Comparison of ENCODE assay signal across 8 cellular contexts in genomic region chr1:42165511-42166210, GRCh38.
DNase-seq lines count a peak whose midpoint lies in the region; ATAC-seq and TF ChIP-seq lines count a peak whose summit lies in the region.

No MANE protein-coding gene starts in this region.

- H3K4me3 Mint-ChIP-seq in activated naive CD8-positive, alpha-beta T cell treated with anti-CD3 and anti-CD28 coated beads, Interleukin-2, amount 50 U/mL, for 24 hours: no peak overlapping the region

- no peaks in the 10 kb centered on the region for H3K27me3 ChIP-seq in mucosa of rectum (ENCODE audit: control insufficient read depth in 2 of 2, insufficient read depth in 2 of 2, low read length in 2 of 2)

- TF ChIP-seq CTCF in cardiac fibroblast (IDR thresholded peaks at IDR 0.05; ENCODE audit: low read depth, low read length): no peak

- no peak for ATAC-seq in activated naive CD8-positive, alpha-beta T cell treated with anti-CD3 and anti-CD28 coated beads, Interleukin-2, amount 50 U/mL, for 24 hours
- no peak for ATAC-seq in HG03175 (IDR thresholded peaks at IDR 0.05; ENCODE audit: unreplicated experiment)

- peak overlapping the region; percentile 47 to 68 for H3K9ac ChIP-seq in mucosa of rectum (ENCODE audit: low read depth in 1 of 2, low read length in 2 of 2)

- DNase-seq in DMS79 treated with DMSO at 0.1 percent for 48 hours (lab: John Stamatoyannopoulos, UW) (peak; percentile 91), NCI-H2196 (lab: John Stamatoyannopoulos, UW; ENCODE audit: unreplicated experiment) (peak; percentile 91), cardiac fibroblast (ENCODE audit: low read depth in 2 of 2) (peak; percentile 55 to 57), KBM-7 (no peak), NCI-H524 (lab: John Stamatoyannopoulos, UW) (no peak)
- DNase-seq in activated naive CD8-positive, alpha-beta T cell treated with anti-CD3 and anti-CD28 coated beads, Interleukin-2, amount 50 U/mL, for 24 hours: no peak

- H3K27me3 Mint-ChIP-seq in activated naive CD8-positive, alpha-beta T cell treated with anti-CD3 and anti-CD28 coated beads, Interleukin-2, amount 50 U/mL, for 24 hours: peaks cover 4% of the 10 kb centered on the region

- no peaks in the 10 kb centered on the region for H3K36me3 Mint-ChIP-seq in activated naive CD8-positive, alpha-beta T cell treated with anti-CD3 and anti-CD28 coated beads, Interleukin-2, amount 50 U/mL, for 24 hours (ENCODE audit: low read depth)

- no peak overlapping the region for H3K4me3 ChIP-seq in cardiac fibroblast (replicated peaks in 1 of 2; ENCODE audit: low read depth in 2 of 2, low read length in 2 of 2)
- H3K4me3 ChIP-seq in mucosa of rectum (ENCODE audit: low read length in 2 of 2): peak overlapping the region; percentile 41 to 61

- H3K36me3 ChIP-seq in mucosa of rectum (ENCODE audit: control insufficient read depth in 2 of 2, insufficient read depth in 2 of 2, low read length in 2 of 2): no peaks in the 10 kb centered on the region

- peaks cover 38 to 56% of the 10 kb centered on the region in 2 donors for H3K4me1 ChIP-seq in mucosa of rectum (ENCODE audit: control insufficient read depth in 2 of 2, insufficient read depth in 2 of 2, low read length in 2 of 2)

- H3K9me3 Mint-ChIP-seq in activated naive CD8-positive, alpha-beta T cell treated with anti-CD3 and anti-CD28 coated beads, Interleukin-2, amount 50 U/mL, for 24 hours: peaks cover 8% of the 10 kb centered on the region

- in situ Hi-C loops in KBM-7 (cut with MboI; ENCODE audit: low pct_unique_long_range_greater_than_20kb, low sequenced_read_pairs): no loop called here

- H3K4me1 Mint-ChIP-seq in activated naive CD8-positive, alpha-beta T cell treated with anti-CD3 and anti-CD28 coated beads, Interleukin-2, amount 50 U/mL, for 24 hours: no peaks in the 10 kb centered on the region

- H3K27ac Mint-ChIP-seq in activated naive CD8-positive, alpha-beta T cell treated with anti-CD3 and anti-CD28 coated beads, Interleukin-2, amount 50 U/mL, for 24 hours: no peak overlapping the region

- H3K9me3 ChIP-seq in mucosa of rectum (ENCODE audit: control insufficient read depth in 2 of 2, low read length in 2 of 2): peaks cover 0 to 2% of the 10 kb centered on the region in 2 donors

- H3K27ac ChIP-seq in mucosa of rectum (ENCODE audit: low read depth in 2 of 2, low read length in 2 of 2): peak overlapping the region; percentile 84 to 88

Comparison
In these comparisons a context has a peak if more than half of its experiments do, and no peak if none do; other contexts are left out.
1. DNase-seq: peak in DMS79 treated with DMSO at 0.1 percent for 48 hours (single experiment), NCI-H2196 (single experiment) and cardiac fibroblast (2 of 2); none in activated naive CD8-positive, alpha-beta T cell treated with anti-CD3 and anti-CD28 coated beads, Interleukin-2, amount 50 U/mL, for 24 hours (single experiment), KBM-7 (single experiment) and NCI-H524 (0 of 2).
2. H3K4me3 ChIP-seq: peak in mucosa of rectum (2 of 2); none in cardiac fibroblast (0 of 2).